ENCODE assay signal across 8 cellular contexts in the genomic region with DNA sequence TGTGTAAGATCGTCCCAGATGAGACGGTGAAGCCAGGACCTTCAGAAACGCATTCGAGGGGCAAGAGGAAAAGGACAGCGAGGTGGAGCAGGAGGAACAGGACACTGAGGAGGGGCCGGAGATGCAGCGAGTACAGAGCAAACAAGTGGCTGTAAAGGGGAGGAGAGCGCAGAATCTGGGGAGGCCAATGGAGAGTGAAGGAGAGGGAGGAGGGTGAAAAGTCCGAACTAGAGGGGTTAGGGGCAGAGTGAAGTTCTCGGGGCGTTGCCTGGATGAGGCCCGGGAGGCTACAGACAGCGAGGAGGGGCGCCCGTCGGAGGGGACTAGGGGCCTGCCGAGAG. TPM values are rescaled to one million over a fixed set of nuclear protein-coding genes. Genes with fewer than 3 reads are reported as not detected.
DNase-seq lines count a peak whose midpoint lies in the region; TF ChIP-seq lines count a peak whose summit lies in the region.

No MANE protein-coding gene starts in this region.

- H3K4me3 Mint-ChIP-seq in activated T-cell treated with anti-CD3 and anti-CD28 coated beads, Interleukin-2, amount 50 U/mL, for 24 hours: peak overlapping the region; percentile 37
- H3K4me3 Mint-ChIP-seq in activated T-helper 1 cell treated with anti-CD3 and anti-CD28 coated beads, Interleukin-12 subunit alpha, Interleukin-12 subunit beta, Interleukin-2, Interleukin-4 antibody, amounts not matched to agents 30 ng/mL and 10 ng/mL and 1 ng/mL, durations not matched to agents 14 hours and 24 hours and 36 hours: peak overlapping the region; percentile 78

- peaks cover 16% of the 10 kb centered on the region for H3K4me1 Mint-ChIP-seq in activated T-cell treated with anti-CD3 and anti-CD28 coated beads, Interleukin-2, amount 50 U/mL, for 24 hours (ENCODE audit: low read depth)
- H3K4me1 Mint-ChIP-seq in activated T-helper 1 cell treated with anti-CD3 and anti-CD28 coated beads, Interleukin-12 subunit alpha, Interleukin-12 subunit beta, Interleukin-2, Interleukin-4 antibody, amounts not matched to agents 30 ng/mL and 10 ng/mL and 1 ng/mL, durations not matched to agents 14 hours and 24 hours and 36 hours (ENCODE audit: low read depth): peaks cover 18% of the 10 kb centered on the region

- peak overlapping the region; percentile 76 for H3K9ac ChIP-seq in iPS-15b (ENCODE audit: low read depth, low read length)

- no peak for TF ChIP-seq POLR2A in suprapubic skin (IDR thresholded peaks at IDR 0.05)

- no peak for TF ChIP-seq EP300 in suprapubic skin (IDR thresholded peaks at IDR 0.05)

- WGBS in suprapubic skin: 29% methylated on average over 17 of the region's 17 CpGs

- no peak overlapping the region for H3K27ac Mint-ChIP-seq in activated T-cell treated with anti-CD3 and anti-CD28 coated beads, Interleukin-2, amount 50 U/mL, for 24 hours
- peak overlapping the region; percentile 64 for H3K27ac Mint-ChIP-seq in activated T-helper 1 cell treated with anti-CD3 and anti-CD28 coated beads, Interleukin-12 subunit alpha, Interleukin-12 subunit beta, Interleukin-2, Interleukin-4 antibody, amounts not matched to agents 30 ng/mL and 10 ng/mL and 1 ng/mL, durations not matched to agents 14 hours and 24 hours and 36 hours

- peaks cover 8% of the 10 kb centered on the region for H3K36me3 Mint-ChIP-seq in activated T-cell treated with anti-CD3 and anti-CD28 coated beads, Interleukin-2, amount 50 U/mL, for 24 hours (ENCODE audit: low read depth)
- no peaks in the 10 kb centered on the region for H3K36me3 Mint-ChIP-seq in activated T-helper 1 cell treated with anti-CD3 and anti-CD28 coated beads, Interleukin-12 subunit alpha, Interleukin-12 subunit beta, Interleukin-2, Interleukin-4 antibody, amounts not matched to agents 30 ng/mL and 10 ng/mL and 1 ng/mL, durations not matched to agents 14 hours and 24 hours and 36 hours (ENCODE audit: low read depth)

- H3K4me1 ChIP-seq in iPS-15b (ENCODE audit: control insufficient read depth, insufficient read depth, low read length) (peaks cover 7% of the 10 kb centered on the region), suprapubic skin (peaks cover 27% of the 10 kb centered on the region)

- H3K4me3 ChIP-seq in iPS-15b (ENCODE audit: low read depth, low read length): peak overlapping the region; percentile 59
- peak overlapping the region; percentile 58 for H3K4me3 ChIP-seq in suprapubic skin

- H3K27ac ChIP-seq in suprapubic skin: no peak overlapping the region

- no peaks in the 10 kb centered on the region for H3K27me3 Mint-ChIP-seq in activated T-cell treated with anti-CD3 and anti-CD28 coated beads, Interleukin-2, amount 50 U/mL, for 24 hours
- no peaks in the 10 kb centered on the region for H3K27me3 Mint-ChIP-seq in activated T-helper 1 cell treated with anti-CD3 and anti-CD28 coated beads, Interleukin-12 subunit alpha, Interleukin-12 subunit beta, Interleukin-2, Interleukin-4 antibody, amounts not matched to agents 30 ng/mL and 10 ng/mL and 1 ng/mL, durations not matched to agents 14 hours and 24 hours and 36 hours (ENCODE audit: insufficient read depth)

- no peak for TF ChIP-seq CTCF in suprapubic skin (IDR thresholded peaks at IDR 0.05)

- intact Hi-C loops in activated T-helper 1 cell treated with anti-CD3 and anti-CD28 coated beads, Interleukin-12 subunit alpha, Interleukin-12 subunit beta, Interleukin-2, Interleukin-4 antibody, amounts not matched to agents 30 ng/mL and 10 ng/mL and 1 ng/mL, durations not matched to agents 14 hours and 24 hours and 36 hours (cut with micrococcal nuclease): loop anchor here (1.0 kb wide), 2 partner anchors 9 to 15 kb away; partner anchors contain the start of genes PPIL2 and SDF2L1

- H3K9me3 ChIP-seq in iPS-15b (ENCODE audit: control insufficient read depth, insufficient read depth, low read length) (no peaks in the 10 kb centered on the region), suprapubic skin (no peaks in the 10 kb centered on the region)

- DNase-seq in activated T-cell treated with anti-CD3 and anti-CD28 coated beads, Interleukin-2, amount 50 U/mL, for 24 hours: no peak
- no peak for DNase-seq in activated T-cell treated with anti-CD3 and anti-CD28 coated beads, Interleukin-2, amount 50 U/mL, for 48 hours
- no peak for DNase-seq in activated T-helper 1 cell treated with anti-CD3 and anti-CD28 coated beads, Interleukin-12 subunit alpha, Interleukin-12 subunit beta, Interleukin-2, Interleukin-4 antibody, amounts not matched to agents 30 ng/mL and 10 ng/mL and 1 ng/mL, durations not matched to agents 14 hours and 24 hours and 36 hours (ENCODE audit: low spot score)
- DNase-seq in suprapubic skin (ENCODE audit: low spot score in 2 of 2) (no peak), UCSD-AML1 (lab: John Stamatoyannopoulos, UW; ENCODE audit: unreplicated experiment) (no peak), NCI-H1436 (lab: John Stamatoyannopoulos, UW) (no peak)
- no peak for DNase-seq in activated CD4-positive, CD25-positive, alpha-beta regulatory T cell treated with anti-CD3 and anti-CD28 coated beads, Interleukin-2, amount 50 U/mL, for 72 hours

- H3K9me3 Mint-ChIP-seq in activated T-cell treated with anti-CD3 and anti-CD28 coated beads, Interleukin-2, amount 50 U/mL, for 24 hours: no peaks in the 10 kb centered on the region
- H3K9me3 Mint-ChIP-seq in activated T-helper 1 cell treated with anti-CD3 and anti-CD28 coated beads, Interleukin-12 subunit alpha, Interleukin-12 subunit beta, Interleukin-2, Interleukin-4 antibody, amounts not matched to agents 30 ng/mL and 10 ng/mL and 1 ng/mL, durations not matched to agents 14 hours and 24 hours and 36 hours: no peaks in the 10 kb centered on the region

- H3K27me3 ChIP-seq in iPS-15b (ENCODE audit: control insufficient read depth, insufficient read depth, low read length) (peaks cover 4% of the 10 kb centered on the region), suprapubic skin (peaks cover 7% of the 10 kb centered on the region)

- H3K36me3 ChIP-seq in iPS-15b (ENCODE audit: control insufficient read depth, insufficient read depth, low read length): peaks cover 7% of the 10 kb centered on the region
- no peaks in the 10 kb centered on the region for H3K36me3 ChIP-seq in suprapubic skin

RNA-seq across cellular contexts. Expression of gene PPIL2, which starts 8.8 kb away (rescaled TPM):
- 53.1 and 53.3 TPM in 2 replicates for total RNA-seq in activated T-helper 1 cell treated with anti-CD3 and anti-CD28 coated beads, Interleukin-12 subunit alpha, Interleukin-12 subunit beta, Interleukin-2, Interleukin-4 antibody, amounts not matched to agents 30 ng/mL and 10 ng/mL and 1 ng/mL, durations not matched to agents 14 hours and 24 hours and 36 hours
- 100 to 1,000 TPM in 1 of 4 donors, 10 to 100 TPM in 3; 38.4 to 129 (median 40.3) TPM for total RNA-seq in suprapubic skin

RNA-seq across cellular contexts. Expression of gene SDF2L1, which starts 14.9 kb away (rescaled TPM):
- total RNA-seq in activated T-helper 1 cell treated with anti-CD3 and anti-CD28 coated beads, Interleukin-12 subunit alpha, Interleukin-12 subunit beta, Interleukin-2, Interleukin-4 antibody, amounts not matched to agents 30 ng/mL and 10 ng/mL and 1 ng/mL, durations not matched to agents 14 hours and 24 hours and 36 hours: 98.8 and 100 TPM in 2 replicates
- 10 to 100 TPM; 11.2 to 23.6 (median 18.7) TPM for total RNA-seq in suprapubic skin

RNA-seq across cellular contexts. Expression of gene CCDC116, which starts 24.4 kb away (rescaled TPM):
- 0.54 and 0.73 TPM in 2 replicates for total RNA-seq in activated T-helper 1 cell treated with anti-CD3 and anti-CD28 coated beads, Interleukin-12 subunit alpha, Interleukin-12 subunit beta, Interleukin-2, Interleukin-4 antibody, amounts not matched to agents 30 ng/mL and 10 ng/mL and 1 ng/mL, durations not matched to agents 14 hours and 24 hours and 36 hours
- total RNA-seq in suprapubic skin: 1 to 10 TPM in 2 of 4 donors, not detected in 2; 1.0 TPM

RNA-seq across cellular contexts. Expression of gene YDJC, which starts 27.2 kb away (rescaled TPM):
- 51.7 and 51.8 TPM in 2 replicates for total RNA-seq in activated T-helper 1 cell treated with anti-CD3 and anti-CD28 coated beads, Interleukin-12 subunit alpha, Interleukin-12 subunit beta, Interleukin-2, Interleukin-4 antibody, amounts not matched to agents 30 ng/mL and 10 ng/mL and 1 ng/mL, durations not matched to agents 14 hours and 24 hours and 36 hours
- total RNA-seq in suprapubic skin: 10 to 100 TPM; 28.6 to 34.6 (median 30.9) TPM
